ENCODE assay signal across 7 cellular contexts in genomic region chr5:135033866-135034185, GRCh38. TPM values are rescaled to one million over a fixed set of nuclear protein-coding genes. Genes with fewer than 3 reads are reported as not detected.
DNase-seq lines count a peak whose midpoint lies in the region; ATAC-seq and TF ChIP-seq lines count a peak whose summit lies in the region.

No MANE protein-coding gene starts in this region.

- H3K4me2 ChIP-seq in GM23248 (ENCODE audit: unreplicated experiment) = no peak overlapping the region

- H3K27me3 ChIP-seq in GM23248 (replicated peaks; ENCODE audit: insufficient read depth) (peaks cover 86% of the 10 kb centered on the region), RWPE2 (ENCODE audit: insufficient read depth, poor library complexity, severe bottlenecking) (peaks cover 7% of the 10 kb centered on the region), heart left ventricle (peaks cover 84 to 100% (median 95%) of the 10 kb centered on the region in 9 donors)

- no peaks in the 10 kb centered on the region for H4K20me1 ChIP-seq in GM23248 (ENCODE audit: insufficient read depth)

- peak overlapping the region; percentile 67 for H3K4me3 Mint-ChIP-seq in stimulated activated effector memory CD8-positive, alpha-beta T cell treated with anti-CD3 and anti-CD28 coated beads, Interleukin-12 subunit alpha, Interleukin-12 subunit beta, amount 100 ng/mL, for 72 hours

- H3K9me3 ChIP-seq in GM23248 (ENCODE audit: low read depth) (no peaks in the 10 kb centered on the region), RWPE2 (ENCODE audit: severe bottlenecking) (no peaks in the 10 kb centered on the region), heart left ventricle (no peaks in the 10 kb centered on the region)

- WGBS in GM23248 (ENCODE audit: low coverage in 1 of 2, low lambda C conversion rate in 2 of 2, missing lambda C conversion rate in 2 of 2), 2 experiments = 0 to 1% methylated on average over 3 to 32 of the region's 47 CpGs
- WGBS in heart left ventricle, 4 donors = 0 to 1% (median 1%) methylated on average over 4 to 47 of the region's 47 CpGs; no CpG with 5 or more reads in 1 of the 4 donors

- H3K36me3 ChIP-seq in GM23248 (ENCODE audit: low read depth) = no peaks in the 10 kb centered on the region
- H3K36me3 ChIP-seq in RWPE2 (ENCODE audit: low read depth) = peaks cover 35% of the 10 kb centered on the region
- H3K36me3 ChIP-seq in heart left ventricle = no peaks in the 10 kb centered on the region

- TF ChIP-seq CTCF in RWPE2 (IDR thresholded peaks at IDR 0.05; ENCODE audit: poor library complexity, severe bottlenecking) (no peak), heart left ventricle (IDR thresholded peaks at IDR 0.05) (no peak)

- H3K4me1 Mint-ChIP-seq in stimulated activated effector memory CD8-positive, alpha-beta T cell treated with anti-CD3 and anti-CD28 coated beads, Interleukin-12 subunit alpha, Interleukin-12 subunit beta, amount 100 ng/mL, for 72 hours = peaks cover 36% of the 10 kb centered on the region

- no peaks in the 10 kb centered on the region for H3K9me2 ChIP-seq in GM23248 (ENCODE audit: insufficient read depth)

- peaks cover 4% of the 10 kb centered on the region for H3K9me3 Mint-ChIP-seq in stimulated activated effector memory CD8-positive, alpha-beta T cell treated with anti-CD3 and anti-CD28 coated beads, Interleukin-12 subunit alpha, Interleukin-12 subunit beta, amount 100 ng/mL, for 72 hours

- H3K27ac Mint-ChIP-seq in stimulated activated effector memory CD8-positive, alpha-beta T cell treated with anti-CD3 and anti-CD28 coated beads, Interleukin-12 subunit alpha, Interleukin-12 subunit beta, amount 100 ng/mL, for 72 hours = no peak overlapping the region

- intact Hi-C loops in heart left ventricle (cut with DNase I) = no loop called here

- H3K79me2 ChIP-seq in GM23248 (ENCODE audit: insufficient read depth) = no peaks in the 10 kb centered on the region

- peak overlapping the region; percentile 59 for H3K4me3 ChIP-seq in GM23248
- H3K4me3 ChIP-seq in RWPE2 (ENCODE audit: severe bottlenecking) = peak overlapping the region; percentile 91
- H3K4me3 ChIP-seq in heart left ventricle = peak overlapping the region; percentile 21 to 54 (median 40)

- peak overlapping the region; percentile 62; the same call in 1 of the 2 replicates for H2AFZ ChIP-seq in GM23248

- in situ Hi-C loops in GM23248 (cut with MboI) = no loop called here

- no peak overlapping the region for H3K27ac ChIP-seq in GM23248
- H3K27ac ChIP-seq in RWPE2 (ENCODE audit: poor library complexity, severe bottlenecking) = peak overlapping the region; percentile 85
- peak overlapping the region in 1 of 12 donors; percentile 23 for H3K27ac ChIP-seq in heart left ventricle

- no peaks in the 10 kb centered on the region; the same call in 1 of the 2 replicates for H3K4me1 ChIP-seq in GM23248 (ENCODE audit: insufficient read depth)
- H3K4me1 ChIP-seq in RWPE2 (ENCODE audit: insufficient read depth, poor library complexity, severe bottlenecking) = peaks cover 6% of the 10 kb centered on the region
- H3K4me1 ChIP-seq in heart left ventricle = peaks cover 11 to 47% (median 23%) of the 10 kb centered on the region in 12 donors

- H3K9ac ChIP-seq in GM23248 = no peak overlapping the region

- no peaks in the 10 kb centered on the region for H3K36me3 Mint-ChIP-seq in stimulated activated effector memory CD8-positive, alpha-beta T cell treated with anti-CD3 and anti-CD28 coated beads, Interleukin-12 subunit alpha, Interleukin-12 subunit beta, amount 100 ng/mL, for 72 hours

- H3F3A ChIP-seq in GM23248 (ENCODE audit: insufficient read depth) = no peaks in the 10 kb centered on the region

- TF ChIP-seq POLR2A in heart left ventricle (IDR thresholded peaks at IDR 0.05) = no peak

- DNase-seq in GM23248 (peak; percentile 62), RWPE2 (ENCODE audit: low spot score) (no peak), heart left ventricle (peak in 1 of 5 donors; percentile 37), DMS 273 (lab: John Stamatoyannopoulos, UW; ENCODE audit: unreplicated experiment) (no peak)
- no peak for DNase-seq in stimulated activated effector memory CD8-positive, alpha-beta T cell treated with anti-CD3 and anti-CD28 coated beads, Interleukin-12 subunit alpha, Interleukin-12 subunit beta, amount 100 ng/mL, for 72 hours (ENCODE audit: low spot score in 2 of 2)
- no peak for DNase-seq in stimulated activated naive CD4-positive, alpha-beta T cell treated with Interleukin-2 at 50 U/mL for 16 hours (lab: John Stamatoyannopoulos, UW)
- no peak for DNase-seq in activated CD8-positive, alpha-beta memory T cell treated with anti-CD3 and anti-CD28 coated beads, Interleukin-2, amount 50 U/mL, for 4 hours

- ATAC-seq in RWPE2 (ENCODE audit: low read depth) = no peak
- peak in 2 of 4 donors; percentile 19 to 28 for ATAC-seq in heart left ventricle
- peak; percentile 42 for ATAC-seq in stimulated activated effector memory CD8-positive, alpha-beta T cell treated with anti-CD3 and anti-CD28 coated beads, Interleukin-12 subunit alpha, Interleukin-12 subunit beta, amount 100 ng/mL, for 72 hours

RNA-seq across cellular contexts. Expression of gene PITX1, which starts 0.2 kb away (rescaled TPM):
- total RNA-seq in GM23248 (2014; rRNA removed; shearing (Covaris generic)) = not detected in 2 replicates
- not detected in 2 replicates for polyA plus RNA-seq in GM23248 (2016; fragmentation: Nextera tagmentation; extraction: Ambion mirVana)
- under 1 TPM in 1 of 9 donors, not detected in 8; 0.39 TPM for total RNA-seq in heart left ventricle
- polyA plus RNA-seq in heart left ventricle = under 1 TPM in 1 of 2 donors, not detected in 1; 0.03 TPM

Comparison
In these comparisons a context has a peak if more than half of its experiments do, and no peak if none do; other contexts are left out.
1. H3K4me3 ChIP-seq: peak in every context shown above with its lines; median percentile 91 in RWPE2; 59 in GM23248; 40 in heart left ventricle.